31 cellular contexts compared by ENCODE assay signal in the genomic region with DNA sequence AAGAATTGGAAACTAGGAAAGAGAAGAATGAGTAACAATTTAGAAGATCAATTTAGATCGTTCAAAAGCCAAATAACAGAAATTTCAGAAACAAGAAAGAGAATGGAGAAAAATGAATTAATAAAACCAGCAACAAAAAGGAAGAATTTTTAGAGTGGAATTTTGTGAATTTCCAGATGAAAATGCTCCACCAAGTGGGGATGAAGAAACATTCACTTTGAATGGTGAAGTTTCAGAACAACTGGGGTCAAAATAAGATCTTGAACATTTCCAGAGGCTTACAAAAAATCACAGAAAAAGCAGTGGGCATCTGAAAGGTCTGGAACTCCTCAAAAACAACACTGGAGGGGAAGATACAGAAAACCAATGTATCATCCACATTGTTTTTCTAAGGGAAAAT. TPM values are rescaled to one million over a fixed set of nuclear protein-coding genes. Genes with fewer than 3 reads are reported as not detected.
"Had no signal": no experiment of that assay in that cellular context is flagged by ENCODE, and none has a peak within 500 bp of the region (broad histone marks: within the 10 kb centered on the region; RNA-seq: fewer than 3 reads in every experiment).

No MANE protein-coding gene starts in this region.

- H3K4me1 ChIP-seq: foreskin keratinocyte, tibial artery had no signal

- H3K4me1 Mint-ChIP-seq: activated CD4-positive, alpha-beta T cell treated with anti-CD3 and anti-CD28 coated beads for 36 hours; naive B cell; T-cell had no signal

- DNase-seq: activated CD4-positive, alpha-beta T cell treated with anti-CD3 and anti-CD28 coated beads for 36 hours; activated CD4-positive, alpha-beta T cell treated with anti-CD3 and anti-CD28 coated beads, Interleukin-2, amount 50 U/mL, for 4 hours; activated CD4-positive, CD25-positive, alpha-beta regulatory T cell; activated effector memory CD4-positive, alpha-beta T cell treated with Interleukin-2 at 50 U/mL for 16 hours; activated naive CD4-positive, alpha-beta T cell treated with Interleukin-2 at 50 U/mL for 16 hours; activated T-cell treated with anti-CD3 and anti-CD28 coated beads for 4 hours; brain microvascular endothelial cell; dermis blood vessel endothelial cell; effector CD8-positive, alpha-beta T cell; erythroblast; foreskin keratinocyte; left colon; mammary epithelial cell; naive B cell; nephron progenitor cell; stimulated activated CD4-positive, alpha-beta T cell treated with anti-CD3 and anti-CD28 coated beads, Interleukin-12 subunit alpha, Interleukin-12 subunit beta, amount 100 ng/mL, for 4 hours; stimulated activated CD4-positive, alpha-beta T cell treated with anti-CD3 and anti-CD28 coated beads, Interleukin-4, amount 100 ng/mL, for 1 hour; stimulated activated naive CD8-positive, alpha-beta T cell treated with anti-CD3 and anti-CD28 coated beads, Interleukin-15, Interleukin-2, amounts not matched to agents 100 U/mL and 50 U/mL, for 24 hours; T-cell; tibial artery had no signal

- H3K36me3 Mint-ChIP-seq: activated naive CD8-positive, alpha-beta T cell; naive B cell; T-cell had no signal

- H3K4me3 Mint-ChIP-seq: activated CD4-positive, alpha-beta T cell treated with anti-CD3 and anti-CD28 coated beads for 36 hours; activated naive CD8-positive, alpha-beta T cell; naive B cell; nephron progenitor cell; T-cell; T-helper 2 cell treated with Interferon-gamma antibody and Interleukin-4, amounts not matched to agents 5 μg/mL and 100 μg/mL, for 36 hours had no signal

- H3K27ac Mint-ChIP-seq: activated CD4-positive, alpha-beta T cell treated with anti-CD3 and anti-CD28 coated beads for 36 hours; activated naive CD8-positive, alpha-beta T cell; nephron progenitor cell; progenitor cell of endocrine pancreas; T-cell; T-helper 2 cell treated with Interferon-gamma antibody and Interleukin-4, amounts not matched to agents 5 μg/mL and 100 μg/mL, for 36 hours had no signal

- H3K4me3 ChIP-seq: skin epidermis, tibial artery had no signal

- H3K27me3 Mint-ChIP-seq: progenitor cell of endocrine pancreas had no signal

- H3K9me3 Mint-ChIP-seq: nephron progenitor cell; T-cell; T-helper 2 cell treated with Interferon-gamma antibody and Interleukin-4, amounts not matched to agents 5 μg/mL and 100 μg/mL, for 36 hours had no signal

- H3K27me3 ChIP-seq: brain microvascular endothelial cell, tibial artery had no signal

- H3K27ac ChIP-seq: brain microvascular endothelial cell, foreskin keratinocyte, neutrophil, skin epidermis, tibial artery had no signal

- H3K9me3 ChIP-seq: neutrophil, tibial artery had no signal

- ATAC-seq: activated CD4-positive, alpha-beta T cell treated with anti-CD3 and anti-CD28 coated beads for 36 hours; foreskin keratinocyte; left colon; sciatic nerve; stimulated activated naive CD8-positive, alpha-beta T cell treated with anti-CD3 and anti-CD28 coated beads, Interleukin-15, Interleukin-2, amounts not matched to agents 100 U/mL and 50 U/mL, for 24 hours; T-cell had no signal

- H3K36me3 ChIP-seq: brain microvascular endothelial cell, neutrophil, tibial artery had no signal

RNA-seq across cellular contexts. Expression of gene MOBP, which starts 4.2 kb away (rescaled TPM):
- total RNA-seq: activated CD4-positive, alpha-beta T cell treated with anti-CD3 and anti-CD28 coated beads for 36 hours; dermis blood vessel endothelial cell; foreskin keratinocyte; liver; mammary epithelial cell; osteocyte; progenitor cell of endocrine pancreas; renal cortical epithelial cell; subcutaneous adipose tissue; ureter had no signal
